ENCODE assay signal across 10 cellular contexts in the genomic region with DNA sequence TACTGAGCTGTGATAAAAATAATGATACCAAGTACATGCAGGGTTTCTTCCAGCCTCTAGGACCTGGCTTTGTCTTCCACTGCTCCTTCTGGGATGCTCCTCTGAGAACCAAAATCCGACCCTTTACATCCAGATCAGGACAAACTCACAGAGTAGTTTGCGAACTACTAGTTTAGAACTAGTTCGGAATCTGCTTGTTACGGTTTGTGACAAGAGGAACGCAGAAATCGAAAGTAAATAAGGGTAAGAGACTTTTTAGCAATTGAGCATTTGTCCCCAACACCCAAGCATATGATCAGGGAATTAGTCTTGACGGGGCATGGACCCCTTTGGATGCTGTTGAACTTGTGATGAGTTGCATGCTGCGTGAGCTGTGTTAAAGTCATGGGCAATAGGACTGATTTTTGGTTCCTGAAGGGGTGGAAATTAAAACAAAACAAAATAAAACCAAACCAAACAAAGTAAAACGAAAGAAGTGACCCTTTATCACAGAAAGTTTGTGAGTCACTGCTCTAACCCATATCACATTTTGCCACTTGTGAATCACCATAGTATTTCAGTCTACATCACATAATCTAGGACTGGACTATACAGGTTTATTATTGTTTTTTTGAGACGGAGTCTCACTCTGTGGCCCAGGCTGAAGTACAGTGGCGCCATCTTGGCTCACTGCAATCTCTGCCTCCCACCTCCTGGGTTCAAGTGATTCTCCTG. TPM values are rescaled to one million over a fixed set of nuclear protein-coding genes. Genes with fewer than 3 reads are reported as not detected.
DNase-seq lines count a peak whose midpoint lies in the region; ATAC-seq and TF ChIP-seq lines count a peak whose summit lies in the region.
"Had no signal": no experiment of that assay in that cellular context is flagged by ENCODE, and none has a peak within 500 bp of the region (broad histone marks: within the 10 kb centered on the region; RNA-seq: fewer than 3 reads in every experiment).

No MANE protein-coding gene starts in this region.

- in situ Hi-C loops in brain microvascular endothelial cell (cut with HindIII; ENCODE audit: low pct_ligation_motif_present, low sequenced_read_pairs): no loop called here

- no peaks in the 10 kb centered on the region for H3K4me1 ChIP-seq in HUES48 (ENCODE audit: control insufficient read depth, insufficient read depth, low read length)
- peaks cover 21 to 55% of the 10 kb centered on the region in 2 donors for H3K4me1 ChIP-seq in thoracic aorta (ENCODE audit: control insufficient read depth in 1 of 2, low read depth in 2 of 2)

- DNase-seq in brain microvascular endothelial cell (peak; percentile 67), kidney glomerular epithelial cell (lab: John Stamatoyannopoulos, UW) (peak; percentile 22), thoracic aorta (ENCODE audit: low spot score) (no peak), NCI-H2171 treated with DMSO at 0.1 percent for 48 hours (lab: John Stamatoyannopoulos, UW) (no peak), MG63 (no peak), GF-D8 (lab: John Stamatoyannopoulos, UW) (no peak)
- DNase-seq: NCI-H1417 treated with DMSO at 0.1 percent for 48 hours, retina had no signal

- peak; percentile 22 for TF ChIP-seq CTCF in brain microvascular endothelial cell (IDR thresholded peaks at IDR 0.05; ENCODE audit: low read depth, low read length, missing control alignments)
- TF ChIP-seq CTCF in thoracic aorta (IDR thresholded peaks at IDR 0.05): peak; percentile 17

- H3K27me3 ChIP-seq in HUES48 (ENCODE audit: control insufficient read depth, insufficient read depth, low read length): no peaks in the 10 kb centered on the region
- H3K27me3 ChIP-seq in brain microvascular endothelial cell (replicated peaks): no peaks in the 10 kb centered on the region
- H3K27me3 ChIP-seq in thoracic aorta (replicated peaks; ENCODE audit: insufficient read depth): no peaks in the 10 kb centered on the region
- H3K27me3 ChIP-seq in MG63: no peaks in the 10 kb centered on the region

- no peak overlapping the region for H3K9ac ChIP-seq in HUES48 (ENCODE audit: low read depth, low read length)

- no peak overlapping the region for H3K4me3 ChIP-seq in HUES48 (ENCODE audit: low read depth, low read length)
- H3K4me3 ChIP-seq in brain microvascular endothelial cell (ENCODE audit: low read depth, low read length): no peak overlapping the region
- H3K4me3 ChIP-seq in thoracic aorta: peak overlapping the region; percentile 59
- H3K4me3 ChIP-seq in MG63: no peak overlapping the region

- ATAC-seq in thoracic aorta (ENCODE audit: insufficient number of reproducible peaks, low FRiP score, low read depth) (peak; percentile 65), GM21717 (IDR thresholded peaks at IDR 0.05; ENCODE audit: unreplicated experiment) (no peak)

- no peaks in the 10 kb centered on the region for H3K36me3 ChIP-seq in HUES48 (ENCODE audit: control insufficient read depth, insufficient read depth, low read length)
- no peaks in the 10 kb centered on the region for H3K36me3 ChIP-seq in brain microvascular endothelial cell (replicated peaks)
- no peaks in the 10 kb centered on the region for H3K36me3 ChIP-seq in thoracic aorta
- no peaks in the 10 kb centered on the region for H3K36me3 ChIP-seq in MG63

- H3K9me3 ChIP-seq in HUES48 (ENCODE audit: control insufficient read depth, insufficient read depth, low read length) (no peaks in the 10 kb centered on the region), thoracic aorta (no peaks in the 10 kb centered on the region), MG63 (no peaks in the 10 kb centered on the region)

- H3K27ac ChIP-seq in HUES48 (ENCODE audit: low read depth, low read length): peak overlapping the region; percentile 39
- H3K27ac ChIP-seq in brain microvascular endothelial cell: peak overlapping the region; percentile 100
- peak overlapping the region; percentile 95 to 96 for H3K27ac ChIP-seq in thoracic aorta

RNA-seq across cellular contexts. Expression of a gene that starts 35.7 kb away (rescaled TPM):
- 100 to 1,000 TPM; 101 to 158 TPM for total RNA-seq in thoracic aorta
- total RNA-seq in MG63 (2014; rRNA removed; shearing (Covaris generic); ENCODE audit: low replicate concordance): 66.9 and 104 TPM in 2 replicates

Comparison
In these comparisons a context has a peak if more than half of its experiments do, and no peak if none do; other contexts are left out.
1. H3K27ac ChIP-seq: peak in every context shown above with its lines; median percentile 100 in brain microvascular endothelial cell; 96 in thoracic aorta; 39 in HUES48.
2. DNase-seq: peak in brain microvascular endothelial cell (single experiment) and kidney glomerular epithelial cell (single experiment); none in thoracic aorta (single experiment), NCI-H2171 treated with DMSO at 0.1 percent for 48 hours (single experiment), MG63 (single experiment) and GF-D8 (single experiment).